In genomic region chr1:172870901-172871606, GRCh38 we compare ENCODE assay signal across 12 cellular contexts.
A peak's percentile ranks its signal among the peaks of the same experiment; 100 is the strongest.
DNase-seq lines count a peak whose midpoint lies in the region; ATAC-seq and TF ChIP-seq lines count a peak whose summit lies in the region.
"Had no signal": no experiment of that assay in that cellular context is flagged by ENCODE, and none has a peak within 500 bp of the region (broad histone marks: within the 10 kb centered on the region; RNA-seq: fewer than 3 reads in every experiment).

No MANE protein-coding gene starts in this region.

- ATAC-seq in GM19395 (IDR thresholded peaks at IDR 0.05; ENCODE audit: unreplicated experiment), result peak; percentile 58
- ATAC-seq in HG02981 (IDR thresholded peaks at IDR 0.05; ENCODE audit: unreplicated experiment), result no peak

- no peak overlapping the region for H3K4me3 ChIP-seq in fibroblast of villous mesenchyme (ENCODE audit: low read depth, low read length)
- no peak overlapping the region for H3K4me3 ChIP-seq in dorsolateral prefrontal cortex
- H3K4me3 ChIP-seq: pancreas had no signal

- no peak overlapping the region for H3K27ac ChIP-seq in dorsolateral prefrontal cortex
- H3K27ac ChIP-seq: pancreas had no signal

- TF ChIP-seq CTCF in fibroblast of villous mesenchyme (IDR thresholded peaks at IDR 0.05; ENCODE audit: insufficient read depth, low read depth, low read length) (no peak), dorsolateral prefrontal cortex (IDR thresholded peaks at IDR 0.05 in 54 of 56, conservative IDR thresholded peaks at IDR 0.05 in 2 of 56; ENCODE audit: low read depth in 1 of 56, partially characterized antibody in 56 of 56) (no peak)

- intact Hi-C loops in dorsolateral prefrontal cortex (cut with DNase I), result no loop called here

- DNase-seq in CD1c-positive myeloid dendritic cell (ENCODE audit: extremely low spot score), result peak; percentile 18
- DNase-seq in RPMI7951 (ENCODE audit: low read depth), result peak; percentile 28
- peak; percentile 17 for DNase-seq in fibroblast of villous mesenchyme (ENCODE audit: low read depth)
- DNase-seq in dorsolateral prefrontal cortex, result no peak
- no peak for DNase-seq in NCI-H2107 (lab: John Stamatoyannopoulos, UW)
- no peak for DNase-seq in nucleus accumbens (lab: John Stamatoyannopoulos, UW)
- DNase-seq: DMS79, mesendoderm, NCI-H345, pancreas had no signal

- no peaks in the 10 kb centered on the region for H3K27me3 ChIP-seq in dorsolateral prefrontal cortex
- H3K27me3 ChIP-seq: pancreas had no signal

Comparison
In these comparisons a context has a peak if more than half of its experiments do, and no peak if none do; other contexts are left out.
1. DNase-seq: peak in CD1c-positive myeloid dendritic cell (single experiment), RPMI7951 (single experiment) and fibroblast of villous mesenchyme (single experiment); none in dorsolateral prefrontal cortex (0 of 10), NCI-H2107 (single experiment) and nucleus accumbens (0 of 56).